In the genomic region with DNA sequence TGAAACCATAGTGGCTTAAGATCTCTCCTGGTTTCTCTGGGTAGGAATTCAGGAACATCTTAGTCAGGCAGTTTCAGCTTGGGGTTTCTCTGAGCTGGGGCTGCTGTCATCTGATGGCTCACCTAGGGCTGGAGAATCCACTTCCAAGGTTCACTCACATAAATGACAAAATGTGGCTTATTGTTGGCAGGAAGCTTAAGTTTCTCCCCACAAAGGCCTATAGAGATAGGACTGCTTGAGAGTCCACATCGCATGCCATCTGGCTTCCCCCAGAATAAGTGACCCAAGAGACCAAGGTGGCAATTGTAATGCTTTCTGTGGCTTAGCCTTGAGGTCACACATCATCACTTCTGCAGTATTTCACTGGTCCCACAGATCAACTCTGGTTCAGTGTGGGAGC, we compare ENCODE assay signal across 26 cellular contexts.
"Had no signal": no experiment of that assay in that cellular context is flagged by ENCODE, and none has a peak within 500 bp of the region (broad histone marks: within the 10 kb centered on the region; RNA-seq: fewer than 3 reads in every experiment).

No MANE protein-coding gene starts in this region.

- FAIRE-seq: bronchial epithelial cell had no signal

- H3K4me1 Mint-ChIP-seq: activated CD4-positive, alpha-beta T cell treated with anti-CD3 and anti-CD28 coated beads for 36 hours; activated naive CD8-positive, alpha-beta T cell treated with anti-CD3 and anti-CD28 coated beads, Interleukin-2, amount 10 ng/mL, durations not matched to agents 7 days and 5 days had no signal

- H3K27ac ChIP-seq: adrenal gland, VCaP had no signal

- H3K4me3 ChIP-seq: adrenal gland had no signal

- ATAC-seq: activated CD4-positive, alpha-beta T cell treated with anti-CD3 and anti-CD28 coated beads for 36 hours; activated CD8-positive, alpha-beta T cell treated with anti-CD3 and anti-CD28 coated beads for 36 hours; activated T-cell treated with anti-CD3 and anti-CD28 coated beads, Interleukin-2, amount 50 U/mL, for 72 hours had no signal

- H3K27ac Mint-ChIP-seq: activated CD4-positive, alpha-beta T cell treated with anti-CD3 and anti-CD28 coated beads for 36 hours; activated CD8-positive, alpha-beta T cell treated with anti-CD3 and anti-CD28 coated beads for 36 hours; activated naive CD8-positive, alpha-beta T cell treated with anti-CD3 and anti-CD28 coated beads, Interleukin-2, amount 10 ng/mL, durations not matched to agents 7 days and 5 days; activated T-cell treated with anti-CD3 and anti-CD28 coated beads, Interleukin-2, amount 50 U/mL, for 72 hours; activated T-helper 2 cell treated with anti-CD3 and anti-CD28 coated beads, Interferon-gamma antibody, Interleukin-2, Interleukin-4, amounts not matched to agents 10 μg/mL and 5 μg/mL and 100 μg/mL, durations not matched to agents 14 hours and 24 hours and 36 hours; IgD-negative memory B cell had no signal

- H3K36me3 ChIP-seq: adrenal gland had no signal

- H3K4me3 Mint-ChIP-seq: activated CD4-positive, alpha-beta T cell treated with anti-CD3 and anti-CD28 coated beads for 36 hours; activated CD8-positive, alpha-beta T cell treated with anti-CD3 and anti-CD28 coated beads for 36 hours; activated naive CD8-positive, alpha-beta T cell treated with anti-CD3 and anti-CD28 coated beads, Interleukin-2, amount 10 ng/mL, durations not matched to agents 7 days and 5 days; activated T-cell treated with anti-CD3 and anti-CD28 coated beads, Interleukin-2, amount 50 U/mL, for 72 hours; IgD-negative memory B cell had no signal

- H3K9me3 Mint-ChIP-seq: activated T-helper 2 cell treated with anti-CD3 and anti-CD28 coated beads, Interferon-gamma antibody, Interleukin-2, Interleukin-4, amounts not matched to agents 10 μg/mL and 5 μg/mL and 100 μg/mL, durations not matched to agents 14 hours and 24 hours and 36 hours had no signal

- H3K4me1 ChIP-seq: adrenal gland had no signal

- H3K27me3 ChIP-seq: adrenal gland had no signal

- DNase-seq: activated CD4-positive, alpha-beta T cell treated with anti-CD3 and anti-CD28 coated beads for 36 hours; activated CD4-positive, CD25-positive, alpha-beta regulatory T cell; activated CD8-positive, alpha-beta memory T cell treated with anti-CD3 and anti-CD28 coated beads, Interleukin-2, amount 50 U/mL, for 4 hours; activated CD8-positive, alpha-beta T cell treated with anti-CD3 and anti-CD28 coated beads for 36 hours; activated gamma-delta T cell treated with Interleukin-2 at 50 U/mL for 16 hours; activated naive CD4-positive, alpha-beta T cell treated with anti-CD3 and anti-CD28 coated beads, Interleukin-2, amount 50 U/mL, for 16 hours; activated naive CD8-positive, alpha-beta T cell treated with anti-CD3 and anti-CD28 coated beads, Interleukin-2, amount 10 ng/mL, durations not matched to agents 7 days and 5 days; activated T-cell treated with anti-CD3 and anti-CD28 coated beads, Interleukin-2, amount 50 U/mL, for 72 hours; adrenal gland; anterior cingulate cortex; central memory CD4-positive, alpha-beta T cell; KG1; NCI-H1105 treated with DMSO at 0.1 percent for 48 hours; NCI-H1436 treated with DMSO at 0.1 percent for 48 hours; NCI-H187; NCI-H2081; NCI-H510A treated with DMSO at 0.1 percent for 48 hours; NCI-H69; NK-92 treated with Interleukin-12 subunit alpha and Interleukin-12 subunit beta, amount 100 ng/mL, for 24 hours; OCI-M1; SIG-M5; T-helper 1 cell had no signal

- H3K36me3 Mint-ChIP-seq: activated naive CD8-positive, alpha-beta T cell treated with anti-CD3 and anti-CD28 coated beads, Interleukin-2, amount 10 ng/mL, durations not matched to agents 7 days and 5 days had no signal

- H3K9me3 ChIP-seq: adrenal gland had no signal
